ENCODE assay signal across 8 cellular contexts in genomic region chr2:66435549-66435875, GRCh38. TPM values are rescaled to one million over a fixed set of nuclear protein-coding genes. Genes with fewer than 3 reads are reported as not detected.
A peak's percentile ranks its signal among the peaks of the same experiment; 100 is the strongest.
DNase-seq lines count a peak whose midpoint lies in the region; ATAC-seq and TF ChIP-seq lines count a peak whose summit lies in the region.

No MANE protein-coding gene starts in this region.

- CTCF ChIA-PET in RWPE1 (lab: Yijun Ruan, JAX), result interaction anchor here (0.6 to 0.7 kb wide), 4 partner anchors 76 to 1587 kb away, joined by 3 to 5 read pairs (median 4); no protein-coding TSS in a partner anchor

- H3K27ac ChIP-seq in RWPE1, result peak overlapping the region; percentile 96
- H3K27ac ChIP-seq in prostate gland, result peak overlapping the region; percentile 87 to 89

- H3K27me3 ChIP-seq in prostate gland (replicated peaks; ENCODE audit: insufficient read depth), result peaks cover 6% of the 10 kb centered on the region

- H3K4me3 ChIP-seq in fibroblast of pulmonary artery (replicated peaks; ENCODE audit: low read depth, low read length), result peak overlapping the region; percentile 92
- peak overlapping the region; percentile 47 to 50 for H3K4me3 ChIP-seq in prostate gland

- H3K36me3 ChIP-seq in prostate gland, result no peaks in the 10 kb centered on the region

- POLR2A ChIA-PET in RWPE1 (lab: Yijun Ruan, JAX; ENCODE audit: low non-redundant PET), result no interaction called here

- TF ChIP-seq POLR2A in prostate gland (IDR thresholded peaks at IDR 0.05), result no peak

- no peaks in the 10 kb centered on the region for H3K9me3 ChIP-seq in prostate gland

- no peaks in the 10 kb centered on the region for H3K4me1 ChIP-seq in prostate gland (replicated peaks)

- TF ChIP-seq CTCF in RWPE1 (conservative IDR thresholded peaks at IDR 0.05; ENCODE audit: low read depth) (no peak), fibroblast of pulmonary artery (IDR thresholded peaks at IDR 0.05; ENCODE audit: low read length, missing control alignments) (no peak), prostate gland (IDR thresholded peaks at IDR 0.05) (no peak)

- intact Hi-C loops in prostate gland (cut with DNase I), result loop anchor here (2.0 to 10.0 kb wide), 5 partner anchors 141 to 1039 kb away; no protein-coding TSS in a partner anchor

- WGBS in prostate gland, result 2% methylated on average over 15 of the region's 15 CpGs

- DNase-seq in ELR (ENCODE audit: low read depth), result peak; percentile 61
- DNase-seq in RWPE1 (ENCODE audit: low spot score), result peak; percentile 9
- peak; percentile 55 for DNase-seq in fibroblast of pulmonary artery (ENCODE audit: low read depth)
- no peak for DNase-seq in prostate gland (ENCODE audit: low spot score)
- DNase-seq in NCI-H524 (lab: John Stamatoyannopoulos, UW), result no peak
- DNase-seq in activated gamma-delta T cell treated with Interleukin-2 at 50 U/mL for 16 hours, result no peak

- no peak for ATAC-seq in HG03457 (IDR thresholded peaks at IDR 0.05; ENCODE audit: unreplicated experiment)
- no peak for ATAC-seq in GM18519 (IDR thresholded peaks at IDR 0.05; ENCODE audit: low FRiP score, unreplicated experiment)

RNA-seq across cellular contexts. Expression of gene MEIS1, which starts 0.6 kb away (rescaled TPM):
- 10 to 100 TPM; 15.4 to 23.7 TPM for total RNA-seq in prostate gland

Comparison
In these comparisons a context has a peak if more than half of its experiments do, and no peak if none do; other contexts are left out.
1. DNase-seq: peak in ELR (single experiment), RWPE1 (single experiment) and fibroblast of pulmonary artery (single experiment); none in prostate gland (single experiment), NCI-H524 (0 of 2) and activated gamma-delta T cell treated with Interleukin-2 at 50 U/mL for 16 hours (single experiment).